Comparison of ENCODE assay signal across 19 cellular contexts in genomic region chr16:2243031-2243528, GRCh38. TPM values are rescaled to one million over a fixed set of nuclear protein-coding genes. Genes with fewer than 3 reads are reported as not detected.
DNase-seq lines count a peak whose midpoint lies in the region; ATAC-seq and TF ChIP-seq lines count a peak whose summit lies in the region.
"Had no signal": no experiment of that assay in that cellular context is flagged by ENCODE, and none has a peak within 500 bp of the region (broad histone marks: within the 10 kb centered on the region; RNA-seq: fewer than 3 reads in every experiment).

No MANE protein-coding gene starts in this region.

- no peak for DNase-seq in stimulated activated CD4-positive, alpha-beta T cell treated with anti-CD3 and anti-CD28 coated beads, Interleukin-2, amount 100 ng/mL, for 24 hours
- no peak for DNase-seq in naive thymus-derived CD4-positive, alpha-beta T cell
- no peak for DNase-seq in cerebellum (ENCODE audit: low spot score)
- DNase-seq: activated CD4-positive, CD25-positive, alpha-beta regulatory T cell; activated naive CD8-positive, alpha-beta T cell treated with anti-CD3 and anti-CD28 coated beads, Interleukin-2, amount 10 ng/mL, durations not matched to agents 7 days and 5 days; GDM1; MM.1S; NCI-H1694; NCI-H226; T-helper 17 cell; testis had no signal

- no peak for ATAC-seq in naive thymus-derived CD4-positive, alpha-beta T cell
- ATAC-seq: Right ventricle myocardium inferior, T-helper 17 cell had no signal

- peaks cover 0 to 10% (median 0%) of the 10 kb centered on the region in 5 donors for H3K36me3 Mint-ChIP-seq in naive thymus-derived CD4-positive, alpha-beta T cell
- H3K36me3 Mint-ChIP-seq: activated naive CD8-positive, alpha-beta T cell treated with anti-CD3 and anti-CD28 coated beads, Interleukin-2, amount 10 ng/mL, durations not matched to agents 7 days and 5 days had no signal

- no peaks in the 10 kb centered on the region for H3K27me3 Mint-ChIP-seq in naive thymus-derived CD4-positive, alpha-beta T cell
- H3K27me3 Mint-ChIP-seq: activated naive CD8-positive, alpha-beta T cell treated with anti-CD3 and anti-CD28 coated beads, Interleukin-2, amount 10 ng/mL, durations not matched to agents 7 days and 5 days; T-helper 17 cell had no signal

- no peaks in the 10 kb centered on the region for H3K27me3 ChIP-seq in naive thymus-derived CD4-positive, alpha-beta T cell (ENCODE audit: control insufficient read depth in 2 of 2, insufficient read depth in 2 of 2, low read length in 2 of 2)
- H3K27me3 ChIP-seq: breast epithelium, dorsolateral prefrontal cortex, testis had no signal

- peaks cover 0 to 5% (median 0%) of the 10 kb centered on the region in 7 donors for H3K4me1 Mint-ChIP-seq in naive thymus-derived CD4-positive, alpha-beta T cell
- H3K4me1 Mint-ChIP-seq: activated naive CD8-positive, alpha-beta T cell treated with anti-CD3 and anti-CD28 coated beads, Interleukin-2, amount 10 ng/mL, durations not matched to agents 7 days and 5 days had no signal

- H3K9me3 Mint-ChIP-seq in naive thymus-derived CD4-positive, alpha-beta T cell: no peaks in the 10 kb centered on the region
- H3K9me3 Mint-ChIP-seq: activated naive CD8-positive, alpha-beta T cell treated with anti-CD3 and anti-CD28 coated beads, Interleukin-2, amount 10 ng/mL, durations not matched to agents 7 days and 5 days had no signal

- POLR2A ChIA-PET in naive thymus-derived CD4-positive, alpha-beta T cell (lab: Charles Lee): no interaction called here

- peaks cover 0 to 46% (median 0%) of the 10 kb centered on the region in 3 experiments for H3K36me3 ChIP-seq in naive thymus-derived CD4-positive, alpha-beta T cell (ENCODE audit: control insufficient read depth in 2 of 3, insufficient read depth in 3 of 3, low read length in 3 of 3)
- H3K36me3 ChIP-seq: breast epithelium had no signal

- H3K4me3 ChIP-seq in naive thymus-derived CD4-positive, alpha-beta T cell (ENCODE audit: low read length): no peak overlapping the region
- H3K4me3 ChIP-seq: breast epithelium, dorsolateral prefrontal cortex, esophagus muscularis mucosa, smooth muscle cell, testis had no signal

- CTCF ChIA-PET in naive thymus-derived CD4-positive, alpha-beta T cell (lab: Charles Lee): no interaction called here

- intact Hi-C loops in naive thymus-derived CD4-positive, alpha-beta T cell (cut with micrococcal nuclease): no loop called here

- H3K4me1 ChIP-seq in naive thymus-derived CD4-positive, alpha-beta T cell (ENCODE audit: control insufficient read depth in 2 of 2, insufficient read depth in 2 of 2, low read length in 2 of 2): no peaks in the 10 kb centered on the region
- H3K4me1 ChIP-seq: breast epithelium, testis had no signal

- TF ChIP-seq CTCF in 22Rv1 (IDR thresholded peaks at IDR 0.05): peak; percentile 17; the same call in 1 of the 2 replicates
- TF ChIP-seq CTCF in GM12874 (IDR thresholded peaks at IDR 0.05; ENCODE audit: insufficient read depth, low read depth, low read length): 0 out of 2 replicates have a peak, but pooled peaks have one; percentile 44

- no peaks in the 10 kb centered on the region for H3K9me3 ChIP-seq in naive thymus-derived CD4-positive, alpha-beta T cell (ENCODE audit: control insufficient read depth in 2 of 3, low read length in 3 of 3)
- H3K9me3 ChIP-seq: breast epithelium, esophagus muscularis mucosa, testis had no signal

- H3K27ac Mint-ChIP-seq in naive thymus-derived CD4-positive, alpha-beta T cell: no peak overlapping the region
- H3K27ac Mint-ChIP-seq: activated naive CD8-positive, alpha-beta T cell treated with anti-CD3 and anti-CD28 coated beads, Interleukin-2, amount 10 ng/mL, durations not matched to agents 7 days and 5 days; T-helper 17 cell had no signal

- H3K27ac ChIP-seq in 22Rv1 (no peak overlapping the region), angular gyrus (ENCODE audit: low read depth, low read length) (peak overlapping the region; percentile 59)
- no peak overlapping the region for H3K27ac ChIP-seq in naive thymus-derived CD4-positive, alpha-beta T cell (ENCODE audit: low read depth, low read length)
- H3K27ac ChIP-seq: breast epithelium, esophagus muscularis mucosa, testis had no signal

- H3K4me3 Mint-ChIP-seq in naive thymus-derived CD4-positive, alpha-beta T cell: no peak overlapping the region
- H3K4me3 Mint-ChIP-seq: activated naive CD8-positive, alpha-beta T cell treated with anti-CD3 and anti-CD28 coated beads, Interleukin-2, amount 10 ng/mL, durations not matched to agents 7 days and 5 days; T-helper 17 cell had no signal

RNA-seq across cellular contexts. Expression of gene DNASE1L2, which starts 6.8 kb away (rescaled TPM):
- 1 to 10 TPM in 3 of 5 experiments, under 1 TPM in 2; 0.34 to 3.8 (median 2.2) TPM for total RNA-seq in naive thymus-derived CD4-positive, alpha-beta T cell
- polyA plus RNA-seq in naive thymus-derived CD4-positive, alpha-beta T cell: not detected
- 3.5 TPM for total RNA-seq in cerebellum

RNA-seq across cellular contexts. Expression of gene ECI1, which starts 8.3 kb away (rescaled TPM):
- total RNA-seq in naive thymus-derived CD4-positive, alpha-beta T cell: 10 to 100 TPM; 19.9 to 29.3 (median 26.8) TPM
- 10 to 100 TPM; 39.9 to 44.2 TPM for polyA plus RNA-seq in naive thymus-derived CD4-positive, alpha-beta T cell
- total RNA-seq in cerebellum: 17.2 TPM

RNA-seq across cellular contexts. Expression of gene E4F1, which starts 19.7 kb away (rescaled TPM):
- total RNA-seq in naive thymus-derived CD4-positive, alpha-beta T cell: 10 to 100 TPM; 31.3 to 45.6 (median 36.8) TPM
- 10 to 100 TPM; 12.6 to 25.6 TPM for polyA plus RNA-seq in naive thymus-derived CD4-positive, alpha-beta T cell
- 25.3 TPM for total RNA-seq in cerebellum

RNA-seq across cellular contexts. Expression of gene RNPS1, which starts 24.8 kb away (rescaled TPM):
- total RNA-seq in naive thymus-derived CD4-positive, alpha-beta T cell: 100 to 1,000 TPM; 136 to 250 (median 220) TPM
- polyA plus RNA-seq in naive thymus-derived CD4-positive, alpha-beta T cell: 100 to 1,000 TPM; 199 to 293 TPM
- total RNA-seq in cerebellum: 74.2 TPM

RNA-seq across cellular contexts. Expression of gene PGP, which starts 28.4 kb away (rescaled TPM):
- total RNA-seq in naive thymus-derived CD4-positive, alpha-beta T cell: 10 to 100 TPM in 3 of 5 experiments, 1 to 10 TPM in 2; 7.7 to 26.5 (median 20.4) TPM
- 10 to 100 TPM in 1 of 2 donors, 1 to 10 TPM in 1; 6.0 to 12.9 TPM for polyA plus RNA-seq in naive thymus-derived CD4-positive, alpha-beta T cell
- total RNA-seq in cerebellum: 13.7 TPM
